ENCODE assay signal across 24 cellular contexts in genomic region chr7:4759211-4759610, GRCh38. TPM values are rescaled to one million over a fixed set of nuclear protein-coding genes. Genes with fewer than 3 reads are reported as not detected.
DNase-seq lines count a peak whose midpoint lies in the region; ATAC-seq, FAIRE-seq and TF ChIP-seq lines count a peak whose summit lies in the region.
"Had no signal": no experiment of that assay in that cellular context is flagged by ENCODE, and none has a peak within 500 bp of the region (broad histone marks: within the 10 kb centered on the region; RNA-seq: fewer than 3 reads in every experiment).

No MANE protein-coding gene starts in this region.

- WGBS in K562 (ENCODE audit: insufficient coverage, low coverage, missing lambda C conversion rate), result 98% methylated on average over 9 of the region's 40 CpGs
- no CpG with 5 or more reads among the region's 40 CpGs for WGBS in trophoblast cell (ENCODE audit: extremely low coverage, insufficient coverage, insufficient read length)
- 96% methylated on average over 40 of the region's 40 CpGs for whole genome bisulfite sequencing in aorta, 2 donors

- H3K9ac ChIP-seq in K562 (ENCODE audit: insufficient read depth in 1 of 2, low read depth in 2 of 2, low read length in 2 of 2), result no peak overlapping the region
- no peak overlapping the region for H3K9ac ChIP-seq in trophoblast cell (ENCODE audit: low read length)

- no peak overlapping the region for H2BK5ac ChIP-seq in trophoblast cell (ENCODE audit: low read depth, low read length, poor library complexity)

- H4K12ac ChIP-seq in trophoblast cell (ENCODE audit: low read depth, low read length), result no peak overlapping the region

- H4K20me1 ChIP-seq in K562 (replicated peaks; ENCODE audit: control insufficient read depth, insufficient read depth, low read length), result 0 out of 2 replicates have a peak, but pooled peaks cover 3% of the 10 kb centered on the region

- CTCF ChIA-PET in K562 (lab: Yijun Ruan, JAX; ENCODE audit: low intra/inter-chr PET ratio), result no interaction called here

- no peak for ATAC-seq in K562
- ATAC-seq in aorta (ENCODE audit: low FRiP score), result peak; percentile 46
- no peak for ATAC-seq in GM21717 (IDR thresholded peaks at IDR 0.05; ENCODE audit: unreplicated experiment)
- ATAC-seq: HepG2 had no signal

- H2AFZ ChIP-seq in K562 (ENCODE audit: low read depth, low read length) (no peak overlapping the region), trophoblast cell (ENCODE audit: insufficient read depth, low read length, poor library complexity) (no peak overlapping the region)

- H3K4me2 ChIP-seq in K562 (ENCODE audit: insufficient read depth, low read length), result no peak overlapping the region
- no peak overlapping the region for H3K4me2 ChIP-seq in trophoblast cell (ENCODE audit: low read length)

- no peaks in the 10 kb centered on the region for H3K79me1 ChIP-seq in trophoblast cell (ENCODE audit: low read length)

- TF ChIP-seq EP300 in K562 (IDR thresholded peaks at IDR 0.05; ENCODE audit: low read length), result no peak

- H3K4ac ChIP-seq in trophoblast cell (ENCODE audit: low read depth, low read length), result no peak overlapping the region

- H3K9me3 ChIP-seq in K562 (replicated peaks; ENCODE audit: control insufficient read depth, insufficient read depth, low read depth, low read length) (no peaks in the 10 kb centered on the region), trophoblast cell (ENCODE audit: insufficient read depth, low read depth, low read length) (no peaks in the 10 kb centered on the region), aorta (ENCODE audit: control insufficient read depth, low read length) (no peaks in the 10 kb centered on the region)
- H3K9me3 ChIP-seq: BE2C had no signal

- H2BK12ac ChIP-seq in trophoblast cell (ENCODE audit: low read length), result no peak overlapping the region

- TF ChIP-seq CTCF in K562 (IDR thresholded peaks at IDR 0.05 in 2 of 3, conservative IDR thresholded peaks at IDR 0.05 in 1 of 3; ENCODE audit: insufficient read depth in 2 of 3, low read depth in 1 of 3, low read length in 3 of 3), result no peak

- no TSS peak for BruUV-seq in K562 (replicated peaks; lab: Mats Ljungman, UMichigan)

- H3K14ac ChIP-seq in trophoblast cell (ENCODE audit: low read length), result no peak overlapping the region

- H3K9me1 ChIP-seq in K562 (ENCODE audit: control insufficient read depth, insufficient read depth, low read length), result no peaks in the 10 kb centered on the region

- H3K18ac ChIP-seq in trophoblast cell (ENCODE audit: low read length), result no peak overlapping the region

- TF ChIP-seq POLR2A in K562 (conservative IDR thresholded peaks at IDR 0.05), result no peak

- DNase-seq in HTR-8/SVneo (ENCODE audit: insufficient read length, low spot score) (no peak), K562 (ENCODE audit: extremely low read depth in 1 of 4, low spot score in 3 of 4) (no peak), trophoblast cell (no peak), aorta (no peak), epidermal melanocyte (ENCODE audit: insufficient read length, low spot score) (no peak), retina (no peak)
- DNase-seq: ACHN; BE2C; C1 segment of cervical spinal cord; CD4-positive, CD25-positive, alpha-beta regulatory T cell; CD8-positive, alpha-beta memory T cell; COR-L47; DMS 273 treated with DMSO at 0.1 percent for 48 hours; DMS53; DND-41; EL; GOT3; H7 had no signal

- peak; percentile 66 for FAIRE-seq in HTR-8/SVneo (lab: Jason Lieb, UNC)
- FAIRE-seq in K562 (lab: Jason Lieb, UNC), result no peak
- FAIRE-seq: A204.1, G401.6, GM12892, GM18507, HepG2 had no signal

- no peak overlapping the region for H3K23ac ChIP-seq in trophoblast cell (ENCODE audit: low read length)

- no peak overlapping the region for H2AK5ac ChIP-seq in trophoblast cell (ENCODE audit: low read length)

- no peak overlapping the region for H4K8ac ChIP-seq in trophoblast cell (ENCODE audit: low read depth, low read length)

- intact Hi-C loops in K562 (cut with micrococcal nuclease), result no loop called here
- intact Hi-C loops in aorta (cut with DNase I), result no loop called here

- no peak overlapping the region for H2BK120ac ChIP-seq in trophoblast cell (ENCODE audit: insufficient read depth, low read length, poor library complexity)

- no peak for TF ChIP-seq RAD21 in K562 (CRISPR knock-in tag; conservative IDR thresholded peaks at IDR 0.05 in 1 of 2, IDR thresholded peaks at IDR 0.05 in 1 of 2)

- peaks cover 0 to 10% of the 10 kb centered on the region in 2 experiments; a peak in 1 of 5 replicates for H3K4me1 ChIP-seq in K562 (replicated peaks in 1 of 2; ENCODE audit: control insufficient read depth in 2 of 2, insufficient read depth in 2 of 2, low read length in 2 of 2)
- no peaks in the 10 kb centered on the region for H3K4me1 ChIP-seq in trophoblast cell (ENCODE audit: control insufficient read depth in 1 of 2, insufficient read depth in 2 of 2, low read length in 2 of 2)
- no peaks in the 10 kb centered on the region for H3K4me1 ChIP-seq in aorta (ENCODE audit: control insufficient read depth in 1 of 2, insufficient read depth in 2 of 2, low read length in 2 of 2)
- H3K4me1 ChIP-seq: BE2C had no signal

- H3K27me3 ChIP-seq in K562 (ENCODE audit: control insufficient read depth in 2 of 2, insufficient read depth in 2 of 2, low read length in 2 of 2), result no peaks in the 10 kb centered on the region
- H3K27me3 ChIP-seq in trophoblast cell (ENCODE audit: insufficient read depth, low read length), result no peaks in the 10 kb centered on the region
- H3K27me3 ChIP-seq in aorta (ENCODE audit: control insufficient read depth in 1 of 2, insufficient read depth in 2 of 2, low read length in 1 of 2), result no peaks in the 10 kb centered on the region
- H3K27me3 ChIP-seq: BE2C had no signal

- H3K27ac ChIP-seq in K562 (ENCODE audit: extremely low read depth, low read depth, low read length), result no peak overlapping the region
- no peak overlapping the region for H3K27ac ChIP-seq in trophoblast cell (ENCODE audit: low read depth, low read length)
- no peak overlapping the region for H3K27ac ChIP-seq in aorta (ENCODE audit: low read depth in 1 of 2, low read length in 2 of 2)

- POLR2A ChIA-PET in K562 (lab: Yijun Ruan, JAX), result no interaction called here

- no peak overlapping the region for H4K91ac ChIP-seq in trophoblast cell (ENCODE audit: low read depth, low read length)

- H3K79me2 ChIP-seq in K562 (ENCODE audit: control insufficient read depth, insufficient read depth, low read length) (no peaks in the 10 kb centered on the region), trophoblast cell (ENCODE audit: control insufficient read depth, insufficient read depth, low read length, poor library complexity) (no peaks in the 10 kb centered on the region)

- H3K4me3 ChIP-seq in K562 (no peak overlapping the region), trophoblast cell (ENCODE audit: low read depth, low read length) (peak overlapping the region; percentile 14), aorta (ENCODE audit: low read length in 2 of 2) (no peak overlapping the region)

- in situ Hi-C loops in K562 (cut with MboI), result no loop called here

- H3K36me3 ChIP-seq in K562 (ENCODE audit: control insufficient read depth, insufficient read depth, low read length), result peaks cover 91% of the 10 kb centered on the region; the same call in 2 of the 3 replicates
- peaks cover 71 to 73% of the 10 kb centered on the region in 2 experiments for H3K36me3 ChIP-seq in trophoblast cell (ENCODE audit: control insufficient read depth in 1 of 2, insufficient read depth in 2 of 2, low read length in 2 of 2)
- H3K36me3 ChIP-seq in aorta (ENCODE audit: control insufficient read depth in 1 of 2, insufficient read depth in 2 of 2, low read length in 1 of 2), result peaks cover 0 to 10% of the 10 kb centered on the region in 2 donors

TF ChIP-seq in K562, 482 proteins besides CTCF, POLR2A, EP300 and RAD21 (continues in another document):
- TF ChIP-seq CLOCK (CRISPR knock-in tag; IDR thresholded peaks at IDR 0.05; ENCODE audit: borderline replicate concordance) (no peak), POLR2G (IDR thresholded peaks at IDR 0.05; ENCODE audit: low read depth, low read length) (peak; percentile 60)

RNA-seq across cellular contexts. Expression of gene AP5Z1, which starts 16.2 kb away (rescaled TPM):
- 41.6 and 134 TPM in 2 replicates for total RNA-seq in K562 (2011; cell fraction: chromatin; rRNA removed; ENCODE audit: low replicate concordance)
- total RNA-seq in K562 (2011; cell fraction: nucleolus; rRNA removed), result 104 and 127 TPM in 2 replicates
- total RNA-seq in K562 (2011; cell fraction: nucleoplasm; rRNA removed), result 53.1 and 59.0 TPM in 2 replicates
- total RNA-seq in K562 (2014; rRNA removed) (19.8 and 23.1 TPM in 2 replicates), K562 (2014; rRNA removed; fragmentation: Illumina TruSeq; extraction: Trizol) (2.7 and 3.3 TPM in 2 replicates), K562 (2015; rRNA removed; fragmentation: Illumina TruSeq; extraction: Trizol) (11.1 and 12.6 TPM in 2 replicates), K562 (2021) (25.6 and 31.1 TPM in 2 replicates), aorta (10 to 100 TPM; 30.7 to 45.3 TPM)
- polyA plus RNA-seq in K562 (2011; rRNA removed) (6.4 and 13.9 TPM in 2 replicates), K562 (2014; fragmentation: Illumina TruSeq; extraction: Trizol) (4.1 and 9.6 TPM in 2 replicates), K562 (2014; fragmentation: Nextera tagmentation; extraction: Ambion mirVana) (under 1 TPM; 0.06 to 0.98 TPM), K562 (2014; rRNA removed) (22.1 and 26.3 TPM in 2 replicates), aorta (10 to 100 TPM; 12.5 to 99.9 TPM)
- polyA plus RNA-seq in K562 (2011; cell fraction: cytosol; rRNA removed), result 8.3 and 24.8 TPM in 2 replicates
- polyA plus RNA-seq in K562 (2011; cell fraction: nucleus; rRNA removed), result 60.3 and 105 TPM in 2 replicates
- 21.4 and 42.0 TPM in 2 replicates for polyA plus RNA-seq in K562 (2012)
- 2.1 and 3.0 TPM in 2 replicates for polyA minus RNA-seq in K562 (2011; rRNA and poly(A)+ RNA removed)
- 8.8 and 9.3 TPM in 2 replicates for polyA minus RNA-seq in K562 (2011; cell fraction: cytosol; rRNA and poly(A)+ RNA removed)
- 28.7 and 31.2 TPM in 2 replicates for polyA minus RNA-seq in K562 (2011; cell fraction: nucleus; rRNA and poly(A)+ RNA removed)
- polyA plus RNA-seq in trophoblast cell (2013), result 19.8 and 22.2 TPM in 2 replicates
